In the genomic region with DNA sequence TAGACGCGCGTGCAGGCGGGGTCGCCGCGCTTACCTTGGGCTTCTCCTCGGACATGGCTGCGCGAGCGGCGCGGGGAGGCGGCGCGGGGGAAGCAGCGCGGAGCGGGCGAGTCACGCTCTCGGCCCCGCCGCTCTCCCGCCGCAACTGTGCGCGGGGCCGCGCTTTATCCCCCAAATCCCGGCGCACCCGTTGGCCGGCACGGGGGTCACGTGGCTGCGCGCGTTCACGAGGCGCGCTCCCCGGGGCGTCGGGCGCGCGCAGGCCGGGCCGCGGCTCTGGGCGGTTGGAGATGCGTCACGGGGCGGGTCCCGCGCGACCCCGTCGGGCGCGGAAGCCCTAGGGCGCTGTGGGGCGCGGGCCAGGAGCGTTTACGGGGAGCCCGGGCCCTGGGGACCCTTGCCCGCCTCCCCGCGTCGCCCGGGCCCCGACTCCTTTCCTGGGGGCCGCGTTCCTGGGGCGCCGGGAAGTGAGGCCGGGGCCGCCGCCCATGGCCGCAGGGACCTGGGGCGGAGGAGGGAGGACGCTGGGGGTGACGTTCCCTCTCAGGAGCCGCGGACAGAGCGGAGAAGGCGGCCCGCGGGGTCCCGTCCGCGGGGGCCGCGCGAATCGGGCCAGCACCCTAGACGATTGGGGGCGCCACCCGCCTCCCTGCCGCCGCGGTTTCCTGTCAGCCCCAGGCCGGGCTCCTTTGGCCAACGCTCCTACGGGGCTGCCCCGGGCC, we compare ENCODE assay signal across 8 cellular contexts. TPM values are rescaled to one million over a fixed set of nuclear protein-coding genes. Genes with fewer than 3 reads are reported as not detected.
DNase-seq lines count a peak whose midpoint lies in the region; ATAC-seq and TF ChIP-seq lines count a peak whose summit lies in the region.

A gene (minus strand): TSS at position 149 of the 722 bp plus-strand sequence. CDS start 94 bp downstream, at position 55.

- H3K9me3 ChIP-seq in body of pancreas = peaks cover 0 to 5% (median 0%) of the 10 kb centered on the region in 3 donors
- peaks cover 0 to 3% (median 0%) of the 10 kb centered on the region in 3 donors for H3K9me3 ChIP-seq in gastrocnemius medialis

- TF ChIP-seq POLR2A in body of pancreas (IDR thresholded peaks at IDR 0.05) = peak; percentile 59 to 85 (median 69)
- TF ChIP-seq POLR2A in gastrocnemius medialis (IDR thresholded peaks at IDR 0.05) = peak; percentile 92 to 98

- WGBS in body of pancreas, 2 donors = 1% methylated on average over 89 of the region's 108 CpGs; no CpG with 5 or more reads in 1 of the 2 donors

- H3K4me1 ChIP-seq in body of pancreas = peaks cover 13% of the 10 kb centered on the region
- peaks cover 9 to 22% of the 10 kb centered on the region in 2 donors for H3K4me1 ChIP-seq in gastrocnemius medialis

- in situ Hi-C loops in gastrocnemius medialis (cut with MboI; ENCODE audit: low sequenced_read_pairs in 4 of 4) = no loop called here

- no peaks in the 10 kb centered on the region for H3K27me3 ChIP-seq in body of pancreas
- H3K27me3 ChIP-seq in gastrocnemius medialis = no peaks in the 10 kb centered on the region

- DNase-seq in HCEC 1CT (peak; percentile 72), NAMALWA (ENCODE audit: low spot score) (peak; percentile 88), UCSD-AML1 (lab: John Stamatoyannopoulos, UW; ENCODE audit: unreplicated experiment) (peak; percentile 85), body of pancreas (peak; percentile 74 to 82 (median 80)), gastrocnemius medialis (peak; percentile 51 to 82)

- ATAC-seq in body of pancreas = peak; percentile 82
- peak; percentile 81 to 84 for ATAC-seq in gastrocnemius medialis
- ATAC-seq in GM18870 (IDR thresholded peaks at IDR 0.05; ENCODE audit: unreplicated experiment) = no peak

- intact Hi-C loops in body of pancreas (cut with DNase I) (no loop called here), gastrocnemius medialis (cut with DNase I; ENCODE audit: low total_unique reads) (loop anchor here (1.0 to 5.0 kb wide), 4 partner anchors 16 to 481 kb away; a partner anchor contains a TSS)

- peak within 1 kb of the TSS; percentile 41 to 85 (median 78) for H3K27ac ChIP-seq in body of pancreas
- peak within 1 kb of the TSS; percentile 78 to 91 (median 90) for H3K27ac ChIP-seq in gastrocnemius medialis

- TF ChIP-seq CTCF in GM12875 (IDR thresholded peaks at IDR 0.05; ENCODE audit: borderline replicate concordance, insufficient read depth, low read depth, low read length) = no peak
- no peak for TF ChIP-seq CTCF in body of pancreas (IDR thresholded peaks at IDR 0.05)
- TF ChIP-seq CTCF in gastrocnemius medialis (IDR thresholded peaks at IDR 0.05 in 4 of 5, conservative IDR thresholded peaks at IDR 0.05 in 1 of 5) = peak in 2 of 5 experiments; percentile 10 to 15

- H3K4me3 ChIP-seq in GM12875 (ENCODE audit: low read depth, low read length) (peak within 1 kb of the TSS; percentile 81), body of pancreas (peak within 1 kb of the TSS; percentile 44 to 51), iPS-11a (ENCODE audit: low read depth, low read length) (peak within 1 kb of the TSS; percentile 69), gastrocnemius medialis (peak within 1 kb of the TSS; percentile 64 to 90 (median 74))

- H3K36me3 ChIP-seq in body of pancreas (replicated peaks in 1 of 2; ENCODE audit: insufficient read depth in 1 of 2, low read depth in 2 of 2) (no peaks in the 10 kb centered on the region), gastrocnemius medialis (peaks cover 0 to 7% of the 10 kb centered on the region in 2 donors)

RNA-seq across cellular contexts. Expression of the gene that starts here (rescaled TPM):
- 10 to 100 TPM; 20.4 to 33.2 TPM for total RNA-seq in body of pancreas
- total RNA-seq in gastrocnemius medialis = 10 to 100 TPM; 49.0 to 85.9 (median 63.7) TPM
